ENCODE assay signal across 22 cellular contexts in genomic region chr2:48450256-48450655, GRCh38. TPM values are rescaled to one million over a fixed set of nuclear protein-coding genes. Genes with fewer than 3 reads are reported as not detected.
DNase-seq lines count a peak whose midpoint lies in the region; ATAC-seq and TF ChIP-seq lines count a peak whose summit lies in the region.
"Had no signal": no experiment of that assay in that cellular context is flagged by ENCODE, and none has a peak within 500 bp of the region (broad histone marks: within the 10 kb centered on the region; RNA-seq: fewer than 3 reads in every experiment).

No MANE protein-coding gene starts in this region.

- H3K27ac ChIP-seq in left ventricle myocardium inferior (replicated peaks) = peak overlapping the region; percentile 68
- H3K27ac ChIP-seq in right atrium auricular region = peak overlapping the region in 1 of 2 donors; percentile 75
- peak overlapping the region; percentile 68 to 82 for H3K27ac ChIP-seq in aorta (ENCODE audit: low read depth in 1 of 2, low read length in 2 of 2)
- H3K27ac ChIP-seq: transverse colon had no signal

- intact Hi-C loops in left ventricle myocardium inferior (cut with micrococcal nuclease) = no loop called here
- intact Hi-C loops in aorta (cut with DNase I) = no loop called here
- intact Hi-C loops in left colon (cut with DNase I, micrococcal nuclease) = no loop called here

- ATAC-seq in aorta (ENCODE audit: low FRiP score) = no peak
- ATAC-seq in left colon = no peak

- H3K9me3 ChIP-seq in left ventricle myocardium inferior (replicated peaks) = no peaks in the 10 kb centered on the region
- no peaks in the 10 kb centered on the region for H3K9me3 ChIP-seq in right atrium auricular region
- H3K9me3 ChIP-seq in aorta (ENCODE audit: control insufficient read depth, low read length) = no peaks in the 10 kb centered on the region
- H3K9me3 ChIP-seq: transverse colon had no signal

- H3K27ac Mint-ChIP-seq in T-helper 2 cell treated with Interferon-gamma antibody and Interleukin-4, amounts not matched to agents 5 μg/mL and 100 μg/mL, for 36 hours = peak overlapping the region; percentile 45
- H3K27ac Mint-ChIP-seq: stimulated activated naive CD8-positive, alpha-beta T cell treated with anti-CD3 and anti-CD28 coated beads, Interleukin-15, Interleukin-2, amounts not matched to agents 100 ng/mL and 50 ng/mL, for 24 hours had no signal

- H3K4me1 Mint-ChIP-seq in T-helper 2 cell treated with Interferon-gamma antibody and Interleukin-4, amounts not matched to agents 5 μg/mL and 100 μg/mL, for 36 hours (ENCODE audit: low read depth) = peaks cover 52% of the 10 kb centered on the region

- peaks cover 28% of the 10 kb centered on the region for H3K36me3 ChIP-seq in left ventricle myocardium inferior
- H3K36me3 ChIP-seq in right atrium auricular region = peaks cover 12% of the 10 kb centered on the region
- no peaks in the 10 kb centered on the region for H3K36me3 ChIP-seq in aorta (ENCODE audit: control insufficient read depth in 1 of 2, insufficient read depth in 2 of 2, low read length in 1 of 2)

- no peak for TF ChIP-seq CTCF in left ventricle myocardium inferior (IDR thresholded peaks at IDR 0.05; ENCODE audit: borderline replicate concordance)
- no peak for TF ChIP-seq CTCF in right atrium auricular region (IDR thresholded peaks at IDR 0.05)

- peak overlapping the region; percentile 46 for H3K4me3 Mint-ChIP-seq in T-helper 2 cell treated with Interferon-gamma antibody and Interleukin-4, amounts not matched to agents 5 μg/mL and 100 μg/mL, for 36 hours
- H3K4me3 Mint-ChIP-seq: stimulated activated naive CD8-positive, alpha-beta T cell treated with anti-CD3 and anti-CD28 coated beads, Interleukin-15, Interleukin-2, amounts not matched to agents 100 ng/mL and 50 ng/mL, for 24 hours had no signal

- H3K4me3 ChIP-seq in left ventricle myocardium inferior (no peak overlapping the region), right atrium auricular region (no peak overlapping the region), aorta (ENCODE audit: low read length in 2 of 2) (no peak overlapping the region)
- H3K4me3 ChIP-seq: transverse colon had no signal

- no peak for DNase-seq in T-helper 2 cell treated with Interferon-gamma antibody and Interleukin-4, amounts not matched to agents 5 μg/mL and 100 μg/mL, for 36 hours (ENCODE audit: low spot score)
- DNase-seq in T-helper 2 cell (no peak), left ventricle myocardium inferior (no peak), right atrium auricular region (ENCODE audit: low spot score) (no peak), foreskin melanocyte (peak; percentile 48), aorta (no peak), SK-N-DZ (ENCODE audit: low spot score) (no peak), left colon (no peak)
- DNase-seq: 8988T; activated CD4-positive, CD25-positive, alpha-beta regulatory T cell treated with anti-CD3 and anti-CD28 coated beads, Interleukin-2, amount 50 U/mL, for 72 hours; activated naive CD4-positive, alpha-beta T cell; effector CD8-positive, alpha-beta T cell; hypothalamus; KG1; mammary epithelial cell; MV-4-11; NCI-H1694; NCI-H526; occipital lobe; RPMI8226; transverse colon had no signal

- 55% methylated on average over 2 of the region's 2 CpGs for WGBS in aorta, 2 donors

- no peaks in the 10 kb centered on the region for H3K27me3 Mint-ChIP-seq in T-helper 2 cell treated with Interferon-gamma antibody and Interleukin-4, amounts not matched to agents 5 μg/mL and 100 μg/mL, for 36 hours (ENCODE audit: low read depth)
- H3K27me3 Mint-ChIP-seq: stimulated activated naive CD8-positive, alpha-beta T cell treated with anti-CD3 and anti-CD28 coated beads, Interleukin-15, Interleukin-2, amounts not matched to agents 100 ng/mL and 50 ng/mL, for 24 hours had no signal

- H3K9me3 Mint-ChIP-seq in T-helper 2 cell treated with Interferon-gamma antibody and Interleukin-4, amounts not matched to agents 5 μg/mL and 100 μg/mL, for 36 hours = no peaks in the 10 kb centered on the region
- H3K9me3 Mint-ChIP-seq: stimulated activated naive CD8-positive, alpha-beta T cell treated with anti-CD3 and anti-CD28 coated beads, Interleukin-15, Interleukin-2, amounts not matched to agents 100 ng/mL and 50 ng/mL, for 24 hours had no signal

- H3K27me3 ChIP-seq in left ventricle myocardium inferior (ENCODE audit: low read depth) (no peaks in the 10 kb centered on the region), right atrium auricular region (no peaks in the 10 kb centered on the region), aorta (ENCODE audit: control insufficient read depth in 1 of 2, insufficient read depth in 2 of 2, low read length in 1 of 2) (no peaks in the 10 kb centered on the region)
- H3K27me3 ChIP-seq: transverse colon had no signal

- peaks cover 38% of the 10 kb centered on the region for H3K36me3 Mint-ChIP-seq in T-helper 2 cell treated with Interferon-gamma antibody and Interleukin-4, amounts not matched to agents 5 μg/mL and 100 μg/mL, for 36 hours (ENCODE audit: low read depth)

- H3K4me1 ChIP-seq in left ventricle myocardium inferior (peaks cover 43% of the 10 kb centered on the region), right atrium auricular region (peaks cover 0 to 43% of the 10 kb centered on the region in 2 donors), aorta (ENCODE audit: control insufficient read depth in 1 of 2, insufficient read depth in 2 of 2, low read length in 2 of 2) (peaks cover 3 to 4% of the 10 kb centered on the region in 2 donors)

RNA-seq across cellular contexts. Expression of gene PPP1R21, which starts 9.7 kb away (rescaled TPM):
- total RNA-seq in left ventricle myocardium inferior (10.8 TPM), right atrium auricular region (10 to 100 TPM; 14.5 to 18.6 TPM), aorta (10 to 100 TPM; 35.9 to 39.2 TPM), left colon (10 to 100 TPM; 20.1 to 25.2 TPM)
- polyA plus RNA-seq in aorta = 10 to 100 TPM; 29.7 to 57.6 TPM
- polyA plus RNA-seq in SK-N-DZ (2014; cell fraction: cytosol; rRNA removed) = 7.3 and 17.4 TPM in 2 replicates
- 19.8 and 25.6 TPM in 2 replicates for polyA plus RNA-seq in SK-N-DZ (2014; cell fraction: nucleus; rRNA removed)
